Comparison of ENCODE assay signal across 33 cellular contexts in the genomic region with DNA sequence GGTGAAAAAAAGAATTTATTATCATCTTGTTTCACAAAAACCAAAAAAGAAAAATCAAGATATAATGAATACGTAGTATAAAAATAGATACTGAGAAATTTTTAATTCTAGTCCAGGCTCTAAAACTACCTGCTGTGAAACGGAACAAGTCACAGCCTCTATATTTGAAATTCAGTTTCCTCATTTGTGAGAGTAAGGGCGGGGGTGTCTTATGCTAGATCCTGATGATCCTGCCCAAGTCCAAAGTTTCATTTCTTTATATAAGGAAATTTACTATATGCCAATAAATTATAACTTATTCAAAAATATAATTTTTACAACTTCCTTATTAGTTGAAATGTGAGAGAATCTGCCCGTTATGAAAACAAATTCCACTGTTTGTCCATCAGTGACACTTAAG.
"Had no signal": no experiment of that assay in that cellular context is flagged by ENCODE, and none has a peak within 500 bp of the region (broad histone marks: within the 10 kb centered on the region; RNA-seq: fewer than 3 reads in every experiment).

No MANE protein-coding gene starts in this region.

- H3K9me3 ChIP-seq: MG63 had no signal

- H3K36me3 ChIP-seq: MG63 had no signal

- DNase-seq: Karpas-422, Kasumi-1, KG1, MG63, MM.1S, MV-4-11, NCI-H1048, NCI-H1092, NCI-H1092 treated with DMSO at 0.1 percent for 48 hours, NCI-H1105, NCI-H1105 treated with DMSO at 0.1 percent for 48 hours, NCI-H1417, NCI-H1417 treated with DMSO at 0.1 percent for 48 hours, NCI-H1436, NCI-H1436 treated with DMSO at 0.1 percent for 48 hours, NCI-H146, NCI-H1694, NCI-H1694 treated with DMSO at 0.1 percent for 48 hours, NCI-H187, NCI-H187 treated with DMSO at 0.1 percent for 48 hours, NCI-H1930, NCI-H2029, NCI-H2029 treated with DMSO at 0.1 percent for 48 hours, NCI-H2081, NCI-H2081 treated with DMSO at 0.1 percent for 48 hours, NCI-H2107, NCI-H2171, NCI-H2171 treated with DMSO at 0.1 percent for 48 hours, NCI-H2227 treated with DMSO at 0.1 percent for 48 hours, NCI-H226, NCI-H345, NCI-H446, NCI-H446 treated with DMSO at 0.1 percent for 48 hours had no signal

- H3K4me3 ChIP-seq: MG63 had no signal
